Comparison of ENCODE assay signal across 8 cellular contexts in the genomic region with DNA sequence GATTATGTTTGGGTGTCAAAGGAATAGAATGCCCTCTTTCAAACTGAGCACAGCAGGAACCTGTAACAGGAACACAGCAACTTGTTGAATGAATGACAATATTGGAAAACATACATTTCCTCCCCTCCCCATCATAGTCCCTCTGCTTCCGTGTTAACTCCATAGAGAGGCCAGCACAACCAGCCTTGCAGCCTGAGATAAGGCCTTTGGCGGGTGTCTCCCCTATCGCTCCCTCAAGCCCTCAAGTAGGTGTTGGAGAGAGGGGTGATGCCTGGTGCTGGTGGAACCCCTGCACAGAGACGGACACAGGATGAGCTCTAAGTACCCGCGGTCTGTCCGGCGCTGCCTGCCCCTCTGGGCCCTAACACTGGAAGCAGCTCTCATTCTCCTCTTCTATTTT. TPM values are rescaled to one million over a fixed set of nuclear protein-coding genes. Genes with fewer than 3 reads are reported as not detected.
"Had no signal": no experiment of that assay in that cellular context is flagged by ENCODE, and none has a peak within 500 bp of the region (broad histone marks: within the 10 kb centered on the region; RNA-seq: fewer than 3 reads in every experiment).

Gene RHD, plus strand, starts transcription at position 272 of the 400 bp plus-strand sequence. Its CDS starts 39 bp downstream, at position 311.

RNA-seq across cellular contexts. Expression of gene RHD, which starts in this region (rescaled TPM):
- total RNA-seq: LHCN-M2, MCF 10A, NCI-H460, OCI-LY7, PC-9, Right ventricle myocardium inferior, RPMI7951, SJCRH30 had no signal
